Comparison of ENCODE assay signal across 8 cellular contexts in genomic region chr4:144645621-144646522, GRCh38. TPM values are rescaled to one million over a fixed set of nuclear protein-coding genes. Genes with fewer than 3 reads are reported as not detected.
DNase-seq lines count a peak whose midpoint lies in the region; ATAC-seq and TF ChIP-seq lines count a peak whose summit lies in the region.

TSS of gene HHIP (plus strand) at chr4:144646156. CDS start at chr4:144646676, 520 bp downstream.

- H3K9me2 ChIP-seq in Loucy (replicated peaks; ENCODE audit: low read depth, low read length) = no peaks in the 10 kb centered on the region

- H3K79me2 ChIP-seq in Loucy (ENCODE audit: insufficient read depth, low read length) = peaks cover 86% of the 10 kb centered on the region

- ATAC-seq in GM18498 (IDR thresholded peaks at IDR 0.05; ENCODE audit: unreplicated experiment) (peak; percentile 44), GM21367 (IDR thresholded peaks at IDR 0.05; ENCODE audit: unreplicated experiment) (no peak)
- ATAC-seq in activated T-helper 17 cell treated with anti-CD3 and anti-CD28 coated beads, Interleukin-2, amount 50 U/mL, for 72 hours (replicated peaks) = no peak
- ATAC-seq in naive thymus-derived CD8-positive, alpha-beta T cell = peak; percentile 45 to 49

- peaks cover 50% of the 10 kb centered on the region for H3K27me3 Mint-ChIP-seq in activated T-helper 17 cell treated with anti-CD3 and anti-CD28 coated beads, Interleukin-2, amount 50 U/mL, for 72 hours
- peaks cover 37 to 63% (median 39%) of the 10 kb centered on the region in 5 donors for H3K27me3 Mint-ChIP-seq in naive thymus-derived CD8-positive, alpha-beta T cell

- H3K9ac ChIP-seq in Loucy (ENCODE audit: low read depth, low read length, poor library complexity, severe bottlenecking) = peak within 1 kb of the TSS; percentile 100

- no peak within 1 kb of the TSS for H3K27ac Mint-ChIP-seq in activated T-helper 17 cell treated with anti-CD3 and anti-CD28 coated beads, Interleukin-2, amount 50 U/mL, for 72 hours
- peak within 1 kb of the TSS in 2 of 10 donors; percentile 32 to 79 for H3K27ac Mint-ChIP-seq in naive thymus-derived CD8-positive, alpha-beta T cell

- H3F3A ChIP-seq in Loucy (ENCODE audit: low read depth) = peaks cover 19% of the 10 kb centered on the region

- H3K4me3 Mint-ChIP-seq in activated T-helper 17 cell treated with anti-CD3 and anti-CD28 coated beads, Interleukin-2, amount 50 U/mL, for 72 hours = peak within 1 kb of the TSS; percentile 71
- H3K4me3 Mint-ChIP-seq in naive thymus-derived CD8-positive, alpha-beta T cell = peak within 1 kb of the TSS; percentile 74 to 87 (median 85)

- peaks cover 13% of the 10 kb centered on the region for H3K4me1 Mint-ChIP-seq in activated T-helper 17 cell treated with anti-CD3 and anti-CD28 coated beads, Interleukin-2, amount 50 U/mL, for 72 hours
- peaks cover 11 to 25% (median 23%) of the 10 kb centered on the region in 4 donors for H3K4me1 Mint-ChIP-seq in naive thymus-derived CD8-positive, alpha-beta T cell

- no peaks in the 10 kb centered on the region for H3K36me3 Mint-ChIP-seq in activated T-helper 17 cell treated with anti-CD3 and anti-CD28 coated beads, Interleukin-2, amount 50 U/mL, for 72 hours (ENCODE audit: low read depth)
- peaks cover 0 to 7% (median 0%) of the 10 kb centered on the region in 3 donors for H3K36me3 Mint-ChIP-seq in naive thymus-derived CD8-positive, alpha-beta T cell

- DNase-seq in AG09309 (ENCODE audit: low read depth) = no peak
- DNase-seq in foreskin fibroblast = peak; percentile 80 to 87
- peak in 5 of 10 donors; percentile 5 to 33 (median 15) for DNase-seq in naive thymus-derived CD8-positive, alpha-beta T cell
- DNase-seq in NCI-H1694 treated with DMSO at 0.1 percent for 48 hours (lab: John Stamatoyannopoulos, UW) = no peak

- no peaks in the 10 kb centered on the region for H3K9me3 ChIP-seq in Loucy (ENCODE audit: insufficient read depth, low read depth, low read length)

- H3K9me3 Mint-ChIP-seq in activated T-helper 17 cell treated with anti-CD3 and anti-CD28 coated beads, Interleukin-2, amount 50 U/mL, for 72 hours = peaks cover under 1% of the 10 kb centered on the region
- H3K9me3 Mint-ChIP-seq in naive thymus-derived CD8-positive, alpha-beta T cell = peaks cover 0 to 7% (median 0%) of the 10 kb centered on the region in 9 donors

- H4K20me1 ChIP-seq in Loucy (ENCODE audit: insufficient read depth, low read length, poor library complexity, severe bottlenecking) = peaks cover 30% of the 10 kb centered on the region

- TF ChIP-seq CTCF in AG09309 (IDR thresholded peaks at IDR 0.05; ENCODE audit: control insufficient read depth, insufficient read depth, low read depth, low read length, missing control alignments) (no peak), Loucy (conservative IDR thresholded peaks at IDR 0.05; ENCODE audit: low read length) (no peak), foreskin fibroblast (IDR thresholded peaks at IDR 0.05; ENCODE audit: low read depth, low read length) (no peak)

- H3K36me3 ChIP-seq in Loucy (ENCODE audit: insufficient read depth, low read length) = peaks cover 11% of the 10 kb centered on the region; the same call in 1 of the 2 replicates

- POLR2A ChIA-PET in naive thymus-derived CD8-positive, alpha-beta T cell (lab: Charles Lee) = no interaction called here

- peak within 1 kb of the TSS; percentile 66; the same call in 1 of the 2 replicates for H2AFZ ChIP-seq in Loucy (ENCODE audit: low read length)

- peaks cover 35% of the 10 kb centered on the region for H3K4me1 ChIP-seq in Loucy (ENCODE audit: insufficient read depth, low read length, poor library complexity, severe bottlenecking)

- peak within 1 kb of the TSS; percentile 80 for H3K4me3 ChIP-seq in AG09309 (ENCODE audit: control insufficient read depth, low read depth, low read length)
- H3K4me3 ChIP-seq in Loucy (ENCODE audit: low read length, poor library complexity, severe bottlenecking) = peak within 1 kb of the TSS; percentile 84
- peak within 1 kb of the TSS; percentile 49 to 69 for H3K4me3 ChIP-seq in foreskin fibroblast (ENCODE audit: low read depth in 1 of 2, low read length in 2 of 2)

- peak within 1 kb of the TSS; percentile 97 for H3K4me2 ChIP-seq in Loucy (ENCODE audit: low read depth, low read length, poor library complexity, severe bottlenecking)

- peaks cover 8% of the 10 kb centered on the region for H3K27me3 ChIP-seq in Loucy (ENCODE audit: insufficient read depth, low read length, poor library complexity, severe bottlenecking)

RNA-seq across cellular contexts. Expression of gene HHIP, which starts in this region (rescaled TPM):
- total RNA-seq in activated T-helper 17 cell treated with anti-CD3 and anti-CD28 coated beads, Interleukin-2, amount 50 U/mL, for 72 hours = not detected
- total RNA-seq in naive thymus-derived CD8-positive, alpha-beta T cell = not detected
- not detected for polyA plus RNA-seq in naive thymus-derived CD8-positive, alpha-beta T cell

Comparison
In these comparisons a context has a peak if more than half of its experiments do, and no peak if none do; other contexts are left out.
1. Peak in ATAC-seq in naive thymus-derived CD8-positive, alpha-beta T cell; RNA of the gene not detected or under 1 TPM.
2. DNase-seq: peak in foreskin fibroblast (2 of 2); none in AG09309 (single experiment) and NCI-H1694 treated with DMSO at 0.1 percent for 48 hours (single experiment).
3. Peak in every context shown above with its lines, with median percentiles within 50 percentile points of each other: H3K4me3 ChIP-seq.